ENCODE assay signal across 1 cellular context in genomic region chr6:43644940-43645612, GRCh38.
TF ChIP-seq lines count a peak whose summit lies in the region.

Gene RSPH9, plus strand, starts transcription at chr6:43645036. Its CDS starts 63 bp downstream, at chr6:43645099.

TF ChIP-seq in WTC11, 78 proteins besides CTCF, POLR2A, EP300 and RAD21 (continued from another document):
- TF ChIP-seq ZNF121 (CRISPR knock-in tag; IDR thresholded peaks at IDR 0.05) = no peak
- TF ChIP-seq JAZF1 (CRISPR knock-in tag; IDR thresholded peaks at IDR 0.05) = no peak
- TF ChIP-seq OVOL2 (CRISPR knock-in tag; IDR thresholded peaks at IDR 0.05; ENCODE audit: borderline replicate concordance) = no peak
TF ChIP-seq in WTC11: peak in this region for 2.
